Comparison of ENCODE assay signal across 11 cellular contexts in the genomic region with DNA sequence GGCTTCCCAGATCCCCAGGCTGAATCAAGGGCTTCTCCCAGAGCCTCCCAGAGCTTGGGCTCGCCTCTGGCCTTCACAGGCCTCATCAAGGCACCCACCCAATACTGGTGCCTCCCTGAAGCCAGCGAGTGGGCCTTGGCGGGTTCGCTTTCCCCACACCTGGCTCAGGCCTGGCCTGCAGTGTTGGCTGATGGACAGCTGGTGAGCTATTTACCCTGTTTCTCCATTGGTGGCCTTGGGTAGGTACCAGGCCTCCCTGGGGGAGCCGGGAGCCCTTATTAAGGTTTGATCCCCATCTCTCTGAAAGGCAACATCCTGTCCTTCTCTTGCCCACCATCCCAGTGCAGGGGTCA. TPM values are rescaled to one million over a fixed set of nuclear protein-coding genes. Genes with fewer than 3 reads are reported as not detected.
DNase-seq lines count a peak whose midpoint lies in the region; ATAC-seq and TF ChIP-seq lines count a peak whose summit lies in the region.
"Had no signal": no experiment of that assay in that cellular context is flagged by ENCODE, and none has a peak within 500 bp of the region (broad histone marks: within the 10 kb centered on the region; RNA-seq: fewer than 3 reads in every experiment).

No MANE protein-coding gene starts in this region.

- H3K27ac Mint-ChIP-seq in activated T-helper 1 cell treated with anti-CD3 and anti-CD28 coated beads, Interleukin-12 subunit alpha, Interleukin-12 subunit beta, Interleukin-2, Interleukin-4 antibody, amounts not matched to agents 30 ng/mL and 10 ng/mL and 1 ng/mL, durations not matched to agents 14 hours and 24 hours and 36 hours = peak overlapping the region; percentile 99

- 85 to 94% methylated on average over 5 of the region's 5 CpGs for WGBS in sigmoid colon, 2 donors

- intact Hi-C loops in activated T-helper 1 cell treated with anti-CD3 and anti-CD28 coated beads, Interleukin-12 subunit alpha, Interleukin-12 subunit beta, Interleukin-2, Interleukin-4 antibody, amounts not matched to agents 30 ng/mL and 10 ng/mL and 1 ng/mL, durations not matched to agents 14 hours and 24 hours and 36 hours (cut with micrococcal nuclease) = loop anchor here (1.0 to 5.0 kb wide), 2 partner anchors 18 to 159 kb away; a partner anchor contains a TSS
- intact Hi-C loops in sigmoid colon (cut with DNase I) = no loop called here

- DNase-seq in activated T-helper 1 cell treated with anti-CD3 and anti-CD28 coated beads, Interleukin-12 subunit alpha, Interleukin-12 subunit beta, Interleukin-2, Interleukin-4 antibody, amounts not matched to agents 30 ng/mL and 10 ng/mL and 1 ng/mL, durations not matched to agents 14 hours and 24 hours and 36 hours (ENCODE audit: low spot score) = no peak
- DNase-seq in WERI-Rb-1 (no peak), dedifferentiated amniotic fluid mesenchymal stem cell (ENCODE audit: extremely low spot score) (no peak), sigmoid colon (no peak)
- DNase-seq: NCI-H1092 treated with DMSO at 0.1 percent for 48 hours had no signal

- H3K4me3 ChIP-seq in skin epidermis = no peak overlapping the region
- H3K4me3 ChIP-seq in WERI-Rb-1 (ENCODE audit: low read depth, low read length) = no peak overlapping the region
- H3K4me3 ChIP-seq in sigmoid colon = no peak overlapping the region

- H3K9me3 ChIP-seq in WERI-Rb-1 (ENCODE audit: severe bottlenecking) (no peaks in the 10 kb centered on the region), sigmoid colon (no peaks in the 10 kb centered on the region)

- TF ChIP-seq CTCF in WERI-Rb-1 (IDR thresholded peaks at IDR 0.05; ENCODE audit: low read depth, low read length) = no peak
- no peak for TF ChIP-seq CTCF in sigmoid colon (IDR thresholded peaks at IDR 0.05)

- H3K27ac ChIP-seq in skin epidermis = peak overlapping the region in 13 of 21 experiments; percentile 16 to 92 (median 74)
- no peak overlapping the region for H3K27ac ChIP-seq in WERI-Rb-1
- no peak overlapping the region for H3K27ac ChIP-seq in sigmoid colon

- ATAC-seq in GM18858 (IDR thresholded peaks at IDR 0.05; ENCODE audit: unreplicated experiment) (peak; percentile 16), HG02763 (IDR thresholded peaks at IDR 0.05; ENCODE audit: unreplicated experiment) (peak; percentile 15)
- ATAC-seq: Panc1 had no signal

- peaks cover 4% of the 10 kb centered on the region for H3K36me3 Mint-ChIP-seq in activated T-helper 1 cell treated with anti-CD3 and anti-CD28 coated beads, Interleukin-12 subunit alpha, Interleukin-12 subunit beta, Interleukin-2, Interleukin-4 antibody, amounts not matched to agents 30 ng/mL and 10 ng/mL and 1 ng/mL, durations not matched to agents 14 hours and 24 hours and 36 hours (ENCODE audit: low read depth)

- H3K36me3 ChIP-seq in WERI-Rb-1 (no peaks in the 10 kb centered on the region), sigmoid colon (no peaks in the 10 kb centered on the region)

- H3K4me1 ChIP-seq in sigmoid colon = no peaks in the 10 kb centered on the region

- peaks cover 68% of the 10 kb centered on the region for H3K4me1 Mint-ChIP-seq in activated T-helper 1 cell treated with anti-CD3 and anti-CD28 coated beads, Interleukin-12 subunit alpha, Interleukin-12 subunit beta, Interleukin-2, Interleukin-4 antibody, amounts not matched to agents 30 ng/mL and 10 ng/mL and 1 ng/mL, durations not matched to agents 14 hours and 24 hours and 36 hours (ENCODE audit: low read depth)

- TF ChIP-seq EP300 in sigmoid colon (IDR thresholded peaks at IDR 0.05) = no peak

- H3K27me3 ChIP-seq in WERI-Rb-1 (ENCODE audit: insufficient read depth, low read depth, severe bottlenecking) (no peaks in the 10 kb centered on the region), sigmoid colon (no peaks in the 10 kb centered on the region)

- peaks cover 8% of the 10 kb centered on the region for H3K9me3 Mint-ChIP-seq in activated T-helper 1 cell treated with anti-CD3 and anti-CD28 coated beads, Interleukin-12 subunit alpha, Interleukin-12 subunit beta, Interleukin-2, Interleukin-4 antibody, amounts not matched to agents 30 ng/mL and 10 ng/mL and 1 ng/mL, durations not matched to agents 14 hours and 24 hours and 36 hours

- no peaks in the 10 kb centered on the region for H3K27me3 Mint-ChIP-seq in activated T-helper 1 cell treated with anti-CD3 and anti-CD28 coated beads, Interleukin-12 subunit alpha, Interleukin-12 subunit beta, Interleukin-2, Interleukin-4 antibody, amounts not matched to agents 30 ng/mL and 10 ng/mL and 1 ng/mL, durations not matched to agents 14 hours and 24 hours and 36 hours (ENCODE audit: insufficient read depth)

- peak overlapping the region; percentile 81 for H3K4me3 Mint-ChIP-seq in activated T-helper 1 cell treated with anti-CD3 and anti-CD28 coated beads, Interleukin-12 subunit alpha, Interleukin-12 subunit beta, Interleukin-2, Interleukin-4 antibody, amounts not matched to agents 30 ng/mL and 10 ng/mL and 1 ng/mL, durations not matched to agents 14 hours and 24 hours and 36 hours

- TF ChIP-seq POLR2A in sigmoid colon (IDR thresholded peaks at IDR 0.05) = no peak

RNA-seq across cellular contexts. Expression of a gene that starts 18.2 kb away (rescaled TPM):
- 494 and 500 TPM in 2 replicates for total RNA-seq in activated T-helper 1 cell treated with anti-CD3 and anti-CD28 coated beads, Interleukin-12 subunit alpha, Interleukin-12 subunit beta, Interleukin-2, Interleukin-4 antibody, amounts not matched to agents 30 ng/mL and 10 ng/mL and 1 ng/mL, durations not matched to agents 14 hours and 24 hours and 36 hours
- 1 to 10 TPM in 3 of 4 donors, not detected in 1; 2.5 to 6.7 (median 3.0) TPM for total RNA-seq in sigmoid colon
- 10 to 100 TPM in 1 of 3 donors, 1 to 10 TPM in 2; 1.2 to 17.4 (median 1.2) TPM for polyA plus RNA-seq in sigmoid colon

RNA-seq across cellular contexts. Expression of a gene that starts 25.1 kb away (rescaled TPM):
- 2.0 and 2.9 TPM in 2 replicates for total RNA-seq in activated T-helper 1 cell treated with anti-CD3 and anti-CD28 coated beads, Interleukin-12 subunit alpha, Interleukin-12 subunit beta, Interleukin-2, Interleukin-4 antibody, amounts not matched to agents 30 ng/mL and 10 ng/mL and 1 ng/mL, durations not matched to agents 14 hours and 24 hours and 36 hours
- total RNA-seq in sigmoid colon = not detected
- polyA plus RNA-seq in sigmoid colon = under 1 TPM in 1 of 3 donors, not detected in 2; 0.36 TPM
- total RNA-seq: cerebellum, lung microvascular endothelial cell had no signal

RNA-seq across cellular contexts. Expression of a gene that starts 45.2 kb away (rescaled TPM):
- total RNA-seq in activated T-helper 1 cell treated with anti-CD3 and anti-CD28 coated beads, Interleukin-12 subunit alpha, Interleukin-12 subunit beta, Interleukin-2, Interleukin-4 antibody, amounts not matched to agents 30 ng/mL and 10 ng/mL and 1 ng/mL, durations not matched to agents 14 hours and 24 hours and 36 hours = 216 and 229 TPM in 2 replicates
- 10 to 100 TPM; 50.4 to 88.5 (median 73.1) TPM for total RNA-seq in sigmoid colon
- polyA plus RNA-seq in sigmoid colon = 10 to 100 TPM; 39.6 to 74.6 (median 40.5) TPM

RNA-seq across cellular contexts. Expression of a gene that starts 47.0 kb away (rescaled TPM):
- 0.12 and 0.21 TPM in 2 replicates for total RNA-seq in activated T-helper 1 cell treated with anti-CD3 and anti-CD28 coated beads, Interleukin-12 subunit alpha, Interleukin-12 subunit beta, Interleukin-2, Interleukin-4 antibody, amounts not matched to agents 30 ng/mL and 10 ng/mL and 1 ng/mL, durations not matched to agents 14 hours and 24 hours and 36 hours
- 1 to 10 TPM in 2 of 4 donors, under 1 TPM in 2; 0.49 to 1.4 (median 0.83) TPM for total RNA-seq in sigmoid colon
- under 1 TPM in 2 of 3 donors, not detected in 1; under 0.01 to 0.54 TPM for polyA plus RNA-seq in sigmoid colon
- total RNA-seq: cerebellum, lung microvascular endothelial cell had no signal

Comparison
In these comparisons a context has a peak if more than half of its experiments do, and no peak if none do; other contexts are left out.
1. H3K27ac ChIP-seq: peak in skin epidermis (13 of 21); none in WERI-Rb-1 (single experiment) and sigmoid colon (0 of 4).
2. RNA of a gene that starts 18.2 kb away (total RNA-seq): 494 to 500 TPM in activated T-helper 1 cell treated with anti-CD3 and anti-CD28 coated beads, Interleukin-12 subunit alpha, Interleukin-12 subunit beta, Interleukin-2, Interleukin-4 antibody, amounts not matched to agents 30 ng/mL and 10 ng/mL and 1 ng/mL, durations not matched to agents 14 hours and 24 hours and 36 hours; 2.5 to 6.7 TPM in sigmoid colon; every median in the first group is over 10 times any median in the second.